ENCODE assay signal across 20 cellular contexts in the genomic region with DNA sequence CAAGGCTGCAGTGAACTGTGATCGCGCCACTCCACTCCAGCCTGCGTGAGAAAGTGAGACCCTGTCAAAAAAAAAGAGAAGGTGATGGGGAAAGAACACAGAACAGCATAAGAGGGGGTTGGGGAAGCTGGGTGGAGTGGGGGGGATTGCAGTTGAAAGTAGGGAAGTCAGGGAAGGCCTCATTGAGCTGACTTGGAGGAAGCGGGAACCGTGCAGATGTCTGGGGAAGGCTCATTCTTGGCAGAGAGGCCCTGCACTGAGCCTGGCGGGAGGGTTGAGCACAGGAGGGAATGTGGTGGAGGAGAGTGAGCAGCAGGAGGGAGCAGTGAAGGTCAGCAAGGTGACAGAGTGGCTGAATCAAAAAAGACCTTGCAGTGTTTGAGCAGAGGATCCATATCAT. TPM values are rescaled to one million over a fixed set of nuclear protein-coding genes. Genes with fewer than 3 reads are reported as not detected.
DNase-seq lines count a peak whose midpoint lies in the region; ATAC-seq and TF ChIP-seq lines count a peak whose summit lies in the region.
"Had no signal": no experiment of that assay in that cellular context is flagged by ENCODE, and none has a peak within 500 bp of the region (broad histone marks: within the 10 kb centered on the region; RNA-seq: fewer than 3 reads in every experiment).

No MANE protein-coding gene starts in this region.

- no peak overlapping the region for H3K4me3 ChIP-seq in right cardiac atrium (ENCODE audit: low read length)
- H3K4me3 ChIP-seq in gastroesophageal sphincter, result no peak overlapping the region
- H3K4me3 ChIP-seq in PC-9, result no peak overlapping the region
- H3K4me3 ChIP-seq: GM23338 had no signal

- H3K27me3 ChIP-seq in right cardiac atrium (ENCODE audit: control insufficient read depth, insufficient read depth), result no peaks in the 10 kb centered on the region
- no peaks in the 10 kb centered on the region for H3K27me3 ChIP-seq in gastroesophageal sphincter
- H3K27me3 ChIP-seq in PC-9 (ENCODE audit: insufficient read depth, low read depth), result no peaks in the 10 kb centered on the region

- CTCF ChIA-PET in PC-9 (lab: Charles Lee), result no interaction called here

- peaks cover 24% of the 10 kb centered on the region for H3K79me2 ChIP-seq in PC-9 (ENCODE audit: low read depth)

- H3K36me3 Mint-ChIP-seq in activated T-helper 17 cell treated with anti-CD3 and anti-CD28 coated beads, Interleukin-2, amount 50 U/mL, for 72 hours (ENCODE audit: low read depth), result peaks cover 100% of the 10 kb centered on the region
- H3K36me3 Mint-ChIP-seq in stimulated activated effector memory CD8-positive, alpha-beta T cell treated with anti-CD3 and anti-CD28 coated beads, Interleukin-12 subunit alpha, Interleukin-12 subunit beta, amount 100 ng/mL, for 72 hours, result peaks cover 100% of the 10 kb centered on the region

- no peak overlapping the region for H3K4me3 Mint-ChIP-seq in activated T-helper 17 cell treated with anti-CD3 and anti-CD28 coated beads, Interleukin-2, amount 50 U/mL, for 72 hours
- no peak overlapping the region for H3K4me3 Mint-ChIP-seq in stimulated activated effector memory CD8-positive, alpha-beta T cell treated with anti-CD3 and anti-CD28 coated beads, Interleukin-12 subunit alpha, Interleukin-12 subunit beta, amount 100 ng/mL, for 72 hours
- H3K4me3 Mint-ChIP-seq: GM23338, WTC11 had no signal

- H3K36me3 ChIP-seq in gastroesophageal sphincter, result peaks cover 0 to 82% of the 10 kb centered on the region in 2 donors
- H3K36me3 ChIP-seq in PC-9 (ENCODE audit: low read depth), result peaks cover 38% of the 10 kb centered on the region

- H3K9me3 ChIP-seq in right cardiac atrium (ENCODE audit: control insufficient read depth, low read length) (no peaks in the 10 kb centered on the region), gastroesophageal sphincter (no peaks in the 10 kb centered on the region), PC-9 (ENCODE audit: insufficient read depth, low read depth) (no peaks in the 10 kb centered on the region)

- H3K4me2 ChIP-seq in PC-9, result no peak overlapping the region
- H3K4me2 ChIP-seq: GM23338 had no signal

- DNase-seq in left cardiac atrium (no peak), right cardiac atrium (no peak), PC-9 (no peak)
- DNase-seq in stimulated activated effector memory CD8-positive, alpha-beta T cell treated with anti-CD3 and anti-CD28 coated beads, Interleukin-12 subunit alpha, Interleukin-12 subunit beta, amount 100 ng/mL, for 72 hours (ENCODE audit: low spot score in 2 of 2), result no peak
- DNase-seq: COR-L47; DMS79 treated with DMSO at 0.1 percent for 48 hours; head of caudate nucleus; KG1; NCI-H1930; NCI-H2227 treated with DMSO at 0.1 percent for 48 hours; NCI-H774; OCI-M1; SIG-M5; stimulated activated CD4-positive, alpha-beta T cell treated with anti-CD3 and anti-CD28 coated beads, Interleukin-12 subunit alpha, Interleukin-12 subunit beta, amount 100 ng/mL, for 4 hours had no signal

- TF ChIP-seq CTCF in gastroesophageal sphincter (IDR thresholded peaks at IDR 0.05) (no peak), PC-9 (conservative IDR thresholded peaks at IDR 0.05) (no peak)

- no peaks in the 10 kb centered on the region for H3K9me2 ChIP-seq in PC-9 (ENCODE audit: insufficient read depth)

- WGBS in right cardiac atrium, result 74% methylated on average over 6 of the region's 6 CpGs
- WGBS in gastroesophageal sphincter (ENCODE audit: low coverage in 1 of 2), 2 donors, result 73 to 82% methylated on average over 3 to 6 of the region's 6 CpGs

- H2AFZ ChIP-seq in PC-9, result no peak overlapping the region
- H2AFZ ChIP-seq: GM23338 had no signal

- H4K20me1 ChIP-seq in PC-9 (ENCODE audit: insufficient read depth), result no peaks in the 10 kb centered on the region; the same call in 1 of the 2 replicates

- no peak for TF ChIP-seq POLR2A in gastroesophageal sphincter (IDR thresholded peaks at IDR 0.05)

- ATAC-seq in left cardiac atrium (peak; percentile 12 to 44), right cardiac atrium (no peak), gastroesophageal sphincter (no peak), GM21390 (IDR thresholded peaks at IDR 0.05; ENCODE audit: unreplicated experiment) (no peak), HG03175 (IDR thresholded peaks at IDR 0.05; ENCODE audit: unreplicated experiment) (no peak)
- no peak for ATAC-seq in activated T-helper 17 cell treated with anti-CD3 and anti-CD28 coated beads, Interleukin-2, amount 50 U/mL, for 72 hours (replicated peaks)
- ATAC-seq in stimulated activated effector memory CD8-positive, alpha-beta T cell treated with anti-CD3 and anti-CD28 coated beads, Interleukin-12 subunit alpha, Interleukin-12 subunit beta, amount 100 ng/mL, for 72 hours, result no peak
- ATAC-seq: GM23338, WTC11 had no signal

- no TSS peak for BruUV-seq in PC-9 (replicated peaks; lab: Mats Ljungman, UMichigan)

- peaks cover 15% of the 10 kb centered on the region for H3K4me1 Mint-ChIP-seq in activated T-helper 17 cell treated with anti-CD3 and anti-CD28 coated beads, Interleukin-2, amount 50 U/mL, for 72 hours
- H3K4me1 Mint-ChIP-seq in stimulated activated effector memory CD8-positive, alpha-beta T cell treated with anti-CD3 and anti-CD28 coated beads, Interleukin-12 subunit alpha, Interleukin-12 subunit beta, amount 100 ng/mL, for 72 hours, result peaks cover 26% of the 10 kb centered on the region

- TF ChIP-seq EP300 in gastroesophageal sphincter (IDR thresholded peaks at IDR 0.05), result no peak

- no peaks in the 10 kb centered on the region for H3K9me3 Mint-ChIP-seq in activated T-helper 17 cell treated with anti-CD3 and anti-CD28 coated beads, Interleukin-2, amount 50 U/mL, for 72 hours
- H3K9me3 Mint-ChIP-seq in stimulated activated effector memory CD8-positive, alpha-beta T cell treated with anti-CD3 and anti-CD28 coated beads, Interleukin-12 subunit alpha, Interleukin-12 subunit beta, amount 100 ng/mL, for 72 hours, result no peaks in the 10 kb centered on the region

- peak overlapping the region; percentile 66 for H3K27ac Mint-ChIP-seq in activated T-helper 17 cell treated with anti-CD3 and anti-CD28 coated beads, Interleukin-2, amount 50 U/mL, for 72 hours
- H3K27ac Mint-ChIP-seq in stimulated activated effector memory CD8-positive, alpha-beta T cell treated with anti-CD3 and anti-CD28 coated beads, Interleukin-12 subunit alpha, Interleukin-12 subunit beta, amount 100 ng/mL, for 72 hours, result peak overlapping the region; percentile 2
- H3K27ac Mint-ChIP-seq: GM23338, WTC11 had no signal

- POLR2A ChIA-PET in PC-9 (lab: Charles Lee; ENCODE audit: unreplicated experiment), result no interaction called here

- H3K4me1 ChIP-seq in right cardiac atrium (ENCODE audit: control insufficient read depth, insufficient read depth, low read length) (no peaks in the 10 kb centered on the region), gastroesophageal sphincter (peaks cover 4 to 58% (median 5%) of the 10 kb centered on the region in 3 donors), PC-9 (replicated peaks; ENCODE audit: insufficient read depth) (no peaks in the 10 kb centered on the region)

- H3K27ac ChIP-seq in right cardiac atrium (ENCODE audit: low read length) (no peak overlapping the region), gastroesophageal sphincter (peak overlapping the region in 3 of 4 donors; percentile 34 to 99 (median 61)), PC-9 (no peak overlapping the region)

- no peaks in the 10 kb centered on the region for H3K27me3 Mint-ChIP-seq in activated T-helper 17 cell treated with anti-CD3 and anti-CD28 coated beads, Interleukin-2, amount 50 U/mL, for 72 hours

- H3F3A ChIP-seq in PC-9 (ENCODE audit: insufficient read depth, low read depth), result no peaks in the 10 kb centered on the region

- intact Hi-C loops in left cardiac atrium (cut with DNase I) (no loop called here), right cardiac atrium (cut with DNase I) (no loop called here), PC-9 (cut with micrococcal nuclease; ENCODE audit: unreplicated experiment) (no loop called here)

RNA-seq across cellular contexts. Expression of gene IL4R, which starts 26.9 kb away (rescaled TPM):
- total RNA-seq in left cardiac atrium (10 to 100 TPM; 19.8 to 56.8 TPM), right cardiac atrium (10 to 100 TPM; 19.9 to 51.0 (median 25.7) TPM), gastroesophageal sphincter (100 to 1,000 TPM in 2 of 4 donors, 10 to 100 TPM in 2; 72.3 to 212 (median 110) TPM), PC-9 (2021) (65.3 and 76.5 TPM in 2 replicates)
- 12.3 TPM for polyA plus RNA-seq in right cardiac atrium
- total RNA-seq in activated T-helper 17 cell treated with anti-CD3 and anti-CD28 coated beads, Interleukin-2, amount 50 U/mL, for 72 hours, result 100 to 1,000 TPM; 163 to 216 TPM

Comparison
In these comparisons a context has a peak if more than half of its experiments do, and no peak if none do; other contexts are left out.
1. ATAC-seq: peak in left cardiac atrium (2 of 2); none in right cardiac atrium (0 of 2), activated T-helper 17 cell treated with anti-CD3 and anti-CD28 coated beads, Interleukin-2, amount 50 U/mL, for 72 hours (single experiment), gastroesophageal sphincter (single experiment), stimulated activated effector memory CD8-positive, alpha-beta T cell treated with anti-CD3 and anti-CD28 coated beads, Interleukin-12 subunit alpha, Interleukin-12 subunit beta, amount 100 ng/mL, for 72 hours (single experiment), GM21390 (single experiment) and HG03175 (single experiment).
2. H3K27ac ChIP-seq: peak in gastroesophageal sphincter (3 of 4); none in right cardiac atrium (single experiment) and PC-9 (single experiment).